ENCODE assay signal across 11 cellular contexts in the genomic region with DNA sequence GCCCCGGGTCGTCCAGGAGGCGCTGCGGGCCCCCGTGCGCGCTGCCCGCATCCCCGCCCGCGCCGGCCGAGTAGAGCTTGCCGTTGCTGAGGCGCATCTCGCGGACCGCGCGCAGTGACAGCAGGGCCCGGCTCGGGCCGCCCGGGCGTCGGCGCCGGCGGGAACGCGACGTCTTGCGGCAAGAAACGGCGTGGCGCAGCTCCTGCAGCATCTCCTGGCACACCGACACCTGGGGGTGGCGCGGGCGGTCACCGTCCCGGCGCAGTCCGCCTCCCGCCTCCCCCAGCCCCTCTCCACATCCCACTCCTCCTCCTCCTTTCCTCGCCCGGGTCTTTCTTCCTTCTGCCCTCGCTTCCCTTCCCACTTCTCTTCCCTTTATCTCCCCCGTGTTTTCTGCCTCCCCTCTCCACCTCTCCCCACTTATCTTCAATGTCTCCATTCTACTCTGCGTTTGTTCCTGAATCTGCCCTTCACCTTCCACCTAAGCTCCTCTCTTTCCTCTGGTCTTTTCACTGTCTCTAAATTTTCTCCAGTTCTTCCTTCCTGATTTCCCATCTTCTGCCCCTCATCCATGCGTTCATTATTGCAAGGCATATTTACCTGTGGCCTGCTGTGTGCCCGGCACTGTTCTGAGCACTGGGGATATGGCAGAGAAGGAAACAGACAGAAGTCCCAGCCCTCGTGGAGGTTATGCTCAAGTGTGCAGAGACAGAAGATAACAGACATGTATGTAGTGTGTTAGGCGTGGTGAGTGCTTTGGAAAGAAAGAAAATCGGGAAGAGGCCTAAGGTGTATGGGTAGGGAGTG. TPM values are rescaled to one million over a fixed set of nuclear protein-coding genes. Genes with fewer than 3 reads are reported as not detected.
DNase-seq lines count a peak whose midpoint lies in the region; ATAC-seq and TF ChIP-seq lines count a peak whose summit lies in the region.
"Had no signal": no experiment of that assay in that cellular context is flagged by ENCODE, and none has a peak within 500 bp of the region (broad histone marks: within the 10 kb centered on the region; RNA-seq: fewer than 3 reads in every experiment).

No MANE protein-coding gene starts in this region.

- peak overlapping the region; percentile 26 for H3K4me3 ChIP-seq in HUES6 (ENCODE audit: low read depth, low read length)
- H3K4me3 ChIP-seq in neuron (ENCODE audit: low read length): peak overlapping the region; percentile 13
- H3K4me3 ChIP-seq: testis had no signal

- TF ChIP-seq CTCF in activated CD8-positive, alpha-beta T cell treated with anti-CD3 and anti-CD28 coated beads for 36 hours (IDR thresholded peaks at IDR 0.05): no peak

- H3K27ac ChIP-seq in HUES6 (ENCODE audit: low read depth, low read length): no peak overlapping the region
- peak overlapping the region; percentile 9 for H3K27ac ChIP-seq in caudate nucleus (ENCODE audit: low read depth, low read length)
- H3K27ac ChIP-seq: C4-2B, testis had no signal

- no peak overlapping the region for H3K4me3 Mint-ChIP-seq in activated CD8-positive, alpha-beta T cell treated with anti-CD3 and anti-CD28 coated beads for 36 hours
- H3K4me3 Mint-ChIP-seq in activated CD8-positive, alpha-beta T cell treated with anti-CD3 and anti-CD28 coated beads, Interleukin-2, amount 10 ng/mL, durations not matched to agents 7 days and 5 days: no peak overlapping the region
- H3K4me3 Mint-ChIP-seq in activated T-helper 2 cell treated with anti-CD3 and anti-CD28 coated beads, Interferon-gamma antibody, Interleukin-2, Interleukin-4, amounts not matched to agents 10 μg/mL and 5 μg/mL and 100 μg/mL, durations not matched to agents 14 hours and 24 hours and 36 hours (ENCODE audit: low read depth): no peak overlapping the region

- intact Hi-C loops in activated CD8-positive, alpha-beta T cell treated with anti-CD3 and anti-CD28 coated beads for 36 hours (cut with micrococcal nuclease): no loop called here
- intact Hi-C loops in activated T-helper 2 cell treated with anti-CD3 and anti-CD28 coated beads, Interferon-gamma antibody, Interleukin-2, Interleukin-4, amounts not matched to agents 10 μg/mL and 5 μg/mL and 100 μg/mL, durations not matched to agents 14 hours and 24 hours and 36 hours (cut with micrococcal nuclease): no loop called here

- DNase-seq in activated CD8-positive, alpha-beta T cell treated with anti-CD3 and anti-CD28 coated beads for 36 hours: peak; percentile 22
- no peak for DNase-seq in activated CD8-positive, alpha-beta T cell treated with anti-CD3 and anti-CD28 coated beads, Interleukin-2, amount 10 ng/mL, durations not matched to agents 7 days and 5 days
- peak in 14 of 61 donors; percentile 2 to 51 (median 21) for DNase-seq in caudate nucleus (lab: John Stamatoyannopoulos, UW)
- DNase-seq in activated T-helper 2 cell treated with anti-CD3 and anti-CD28 coated beads, Interferon-gamma antibody, Interleukin-2, Interleukin-4, amounts not matched to agents 10 μg/mL and 5 μg/mL and 100 μg/mL, durations not matched to agents 14 hours and 24 hours and 36 hours (ENCODE audit: low spot score): no peak

- H3K36me3 ChIP-seq in HUES6 (ENCODE audit: control insufficient read depth, insufficient read depth, low read length): no peaks in the 10 kb centered on the region
- no peaks in the 10 kb centered on the region for H3K36me3 ChIP-seq in neuron (ENCODE audit: insufficient read depth, low read length)

- H3K9me3 ChIP-seq in HUES6 (ENCODE audit: control insufficient read depth, insufficient read depth, low read depth, low read length): no peaks in the 10 kb centered on the region
- H3K9me3 ChIP-seq in neuron (ENCODE audit: low read length): no peaks in the 10 kb centered on the region
- H3K9me3 ChIP-seq: testis had no signal

- POLR2A ChIA-PET in activated CD8-positive, alpha-beta T cell treated with anti-CD3 and anti-CD28 coated beads for 36 hours (lab: Charles Lee): interaction anchor here (0.9 kb wide), 2 partner anchors 18 to 140 kb away, joined by 3 read pairs; a partner anchor contains a TSS
- POLR2A ChIA-PET in activated CD8-positive, alpha-beta T cell treated with anti-CD3 and anti-CD28 coated beads, Interleukin-2, amount 10 ng/mL, durations not matched to agents 7 days and 5 days (lab: Charles Lee): no interaction called here

- CTCF ChIA-PET in activated CD8-positive, alpha-beta T cell treated with anti-CD3 and anti-CD28 coated beads for 36 hours (lab: Charles Lee): interaction anchor here (1.0 kb wide), 1 partner anchor 36 kb away, joined by 3 read pairs; no protein-coding TSS in a partner anchor
- CTCF ChIA-PET in activated CD8-positive, alpha-beta T cell treated with anti-CD3 and anti-CD28 coated beads, Interleukin-2, amount 10 ng/mL, durations not matched to agents 7 days and 5 days (lab: Charles Lee): interaction anchor here (1.3 kb wide), 1 partner anchor 36 kb away, joined by 4 read pairs; no protein-coding TSS in a partner anchor

- no peaks in the 10 kb centered on the region for H3K9me3 Mint-ChIP-seq in activated CD8-positive, alpha-beta T cell treated with anti-CD3 and anti-CD28 coated beads for 36 hours
- no peaks in the 10 kb centered on the region for H3K9me3 Mint-ChIP-seq in activated CD8-positive, alpha-beta T cell treated with anti-CD3 and anti-CD28 coated beads, Interleukin-2, amount 10 ng/mL, durations not matched to agents 7 days and 5 days (ENCODE audit: insufficient read depth)
- no peaks in the 10 kb centered on the region for H3K9me3 Mint-ChIP-seq in activated T-helper 2 cell treated with anti-CD3 and anti-CD28 coated beads, Interferon-gamma antibody, Interleukin-2, Interleukin-4, amounts not matched to agents 10 μg/mL and 5 μg/mL and 100 μg/mL, durations not matched to agents 14 hours and 24 hours and 36 hours

- H3K27ac Mint-ChIP-seq in activated CD8-positive, alpha-beta T cell treated with anti-CD3 and anti-CD28 coated beads for 36 hours: no peak overlapping the region
- no peak overlapping the region for H3K27ac Mint-ChIP-seq in activated CD8-positive, alpha-beta T cell treated with anti-CD3 and anti-CD28 coated beads, Interleukin-2, amount 10 ng/mL, durations not matched to agents 7 days and 5 days
- H3K27ac Mint-ChIP-seq in activated T-helper 2 cell treated with anti-CD3 and anti-CD28 coated beads, Interferon-gamma antibody, Interleukin-2, Interleukin-4, amounts not matched to agents 10 μg/mL and 5 μg/mL and 100 μg/mL, durations not matched to agents 14 hours and 24 hours and 36 hours: no peak overlapping the region

- H3K4me1 ChIP-seq in HUES6 (ENCODE audit: control insufficient read depth, insufficient read depth, low read length) (peaks cover 15% of the 10 kb centered on the region), neuron (ENCODE audit: insufficient read depth, low read length) (peaks cover 45% of the 10 kb centered on the region)

- H3K4me1 Mint-ChIP-seq in activated CD8-positive, alpha-beta T cell treated with anti-CD3 and anti-CD28 coated beads for 36 hours (ENCODE audit: low read depth): peaks cover 26% of the 10 kb centered on the region
- H3K4me1 Mint-ChIP-seq in activated CD8-positive, alpha-beta T cell treated with anti-CD3 and anti-CD28 coated beads, Interleukin-2, amount 10 ng/mL, durations not matched to agents 7 days and 5 days (ENCODE audit: low read depth): peaks cover 35% of the 10 kb centered on the region
- H3K4me1 Mint-ChIP-seq in activated T-helper 2 cell treated with anti-CD3 and anti-CD28 coated beads, Interferon-gamma antibody, Interleukin-2, Interleukin-4, amounts not matched to agents 10 μg/mL and 5 μg/mL and 100 μg/mL, durations not matched to agents 14 hours and 24 hours and 36 hours (ENCODE audit: low read depth): peaks cover 17% of the 10 kb centered on the region

- H3K27me3 Mint-ChIP-seq in activated CD8-positive, alpha-beta T cell treated with anti-CD3 and anti-CD28 coated beads for 36 hours: peaks cover 57% of the 10 kb centered on the region
- H3K27me3 Mint-ChIP-seq in activated CD8-positive, alpha-beta T cell treated with anti-CD3 and anti-CD28 coated beads, Interleukin-2, amount 10 ng/mL, durations not matched to agents 7 days and 5 days (ENCODE audit: low read depth): peaks cover 72% of the 10 kb centered on the region
- H3K27me3 Mint-ChIP-seq in activated T-helper 2 cell treated with anti-CD3 and anti-CD28 coated beads, Interferon-gamma antibody, Interleukin-2, Interleukin-4, amounts not matched to agents 10 μg/mL and 5 μg/mL and 100 μg/mL, durations not matched to agents 14 hours and 24 hours and 36 hours (ENCODE audit: low read depth): peaks cover 66% of the 10 kb centered on the region

- peak overlapping the region; percentile 19 for H2AFZ ChIP-seq in neuron (ENCODE audit: low read depth, low read length)

- ATAC-seq in activated CD8-positive, alpha-beta T cell treated with anti-CD3 and anti-CD28 coated beads for 36 hours: no peak
- no peak for ATAC-seq in activated CD8-positive, alpha-beta T cell treated with anti-CD3 and anti-CD28 coated beads, Interleukin-2, amount 10 ng/mL, durations not matched to agents 7 days and 5 days
- ATAC-seq in GM21825 (IDR thresholded peaks at IDR 0.05; ENCODE audit: unreplicated experiment) (no peak), GM21529 (IDR thresholded peaks at IDR 0.05; ENCODE audit: unreplicated experiment) (no peak)

- H3K36me3 Mint-ChIP-seq in activated CD8-positive, alpha-beta T cell treated with anti-CD3 and anti-CD28 coated beads for 36 hours (ENCODE audit: low read depth): no peaks in the 10 kb centered on the region
- H3K36me3 Mint-ChIP-seq in activated CD8-positive, alpha-beta T cell treated with anti-CD3 and anti-CD28 coated beads, Interleukin-2, amount 10 ng/mL, durations not matched to agents 7 days and 5 days (ENCODE audit: low read depth): no peaks in the 10 kb centered on the region
- H3K36me3 Mint-ChIP-seq in activated T-helper 2 cell treated with anti-CD3 and anti-CD28 coated beads, Interferon-gamma antibody, Interleukin-2, Interleukin-4, amounts not matched to agents 10 μg/mL and 5 μg/mL and 100 μg/mL, durations not matched to agents 14 hours and 24 hours and 36 hours (ENCODE audit: low read depth): no peaks in the 10 kb centered on the region

- H3K9ac ChIP-seq in HUES6 (ENCODE audit: low read length): no peak overlapping the region

- H3K27me3 ChIP-seq in HUES6 (ENCODE audit: control insufficient read depth, insufficient read depth, low read length) (peaks cover 85% of the 10 kb centered on the region), neuron (ENCODE audit: insufficient read depth, low read length) (peaks cover 18% of the 10 kb centered on the region)
- H3K27me3 ChIP-seq: testis had no signal

RNA-seq across cellular contexts. Expression of a gene that starts 5.2 kb away (rescaled TPM):
- 1 to 10 TPM; 5.5 to 5.9 TPM for total RNA-seq in activated CD8-positive, alpha-beta T cell treated with anti-CD3 and anti-CD28 coated beads for 36 hours
- 1 to 10 TPM; 2.3 to 3.3 TPM for total RNA-seq in activated CD8-positive, alpha-beta T cell treated with anti-CD3 and anti-CD28 coated beads, Interleukin-2, amount 10 ng/mL, durations not matched to agents 7 days and 5 days
- 0.97 and 1.7 TPM in 2 replicates for total RNA-seq in activated T-helper 2 cell treated with anti-CD3 and anti-CD28 coated beads, Interferon-gamma antibody, Interleukin-2, Interleukin-4, amounts not matched to agents 10 μg/mL and 5 μg/mL and 100 μg/mL, durations not matched to agents 14 hours and 24 hours and 36 hours
- total RNA-seq: dermis microvascular lymphatic vessel endothelial cell had no signal

RNA-seq across cellular contexts. Expression of a gene that starts 40.2 kb away (rescaled TPM):
- 10 to 100 TPM; 49.6 to 52.4 TPM for total RNA-seq in activated CD8-positive, alpha-beta T cell treated with anti-CD3 and anti-CD28 coated beads for 36 hours
- 10 to 100 TPM; 63.0 to 63.4 TPM for total RNA-seq in activated CD8-positive, alpha-beta T cell treated with anti-CD3 and anti-CD28 coated beads, Interleukin-2, amount 10 ng/mL, durations not matched to agents 7 days and 5 days
- 54.0 and 57.6 TPM in 2 replicates for total RNA-seq in activated T-helper 2 cell treated with anti-CD3 and anti-CD28 coated beads, Interferon-gamma antibody, Interleukin-2, Interleukin-4, amounts not matched to agents 10 μg/mL and 5 μg/mL and 100 μg/mL, durations not matched to agents 14 hours and 24 hours and 36 hours
